In the genomic region with DNA sequence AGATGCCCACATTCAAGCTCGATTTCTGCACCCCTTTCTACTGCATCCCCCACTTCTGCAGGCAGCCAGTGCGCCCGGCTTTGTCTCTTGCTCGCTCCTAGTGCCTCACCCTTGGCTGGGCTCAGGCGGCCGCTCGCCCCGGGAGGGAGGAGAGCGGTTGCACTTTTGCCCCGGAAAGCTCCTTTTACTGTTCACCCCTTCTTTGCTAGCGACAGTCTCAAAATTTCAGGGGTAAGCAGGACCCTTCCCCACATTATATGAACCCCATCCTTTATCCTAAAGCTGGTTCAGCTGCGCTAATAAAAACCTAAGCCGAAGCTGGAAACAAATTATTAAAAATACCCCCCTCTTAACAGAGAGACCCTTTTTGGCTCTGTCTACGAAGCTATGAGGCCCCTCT, we compare ENCODE assay signal across 11 cellular contexts. TPM values are rescaled to one million over a fixed set of nuclear protein-coding genes. Genes with fewer than 3 reads are reported as not detected.
DNase-seq lines count a peak whose midpoint lies in the region; ATAC-seq and TF ChIP-seq lines count a peak whose summit lies in the region.
"Had no signal": no experiment of that assay in that cellular context is flagged by ENCODE, and none has a peak within 500 bp of the region (broad histone marks: within the 10 kb centered on the region; RNA-seq: fewer than 3 reads in every experiment).

No MANE protein-coding gene starts in this region.

- H4K91ac ChIP-seq in trophoblast cell (ENCODE audit: low read depth, low read length) = no peak overlapping the region

- peak overlapping the region; percentile 74 for H3K4me3 ChIP-seq in epithelial cell of proximal tubule (ENCODE audit: low read depth, low read length)
- peak overlapping the region; percentile 27 for H3K4me3 ChIP-seq in trophoblast cell (ENCODE audit: low read depth, low read length)
- no peak overlapping the region for H3K4me3 ChIP-seq in PC-9

- H3K27me3 ChIP-seq in trophoblast cell (ENCODE audit: insufficient read depth, low read length) = no peaks in the 10 kb centered on the region
- no peaks in the 10 kb centered on the region for H3K27me3 ChIP-seq in PC-9 (ENCODE audit: insufficient read depth, low read depth)

- peak overlapping the region; percentile 37 for H2BK12ac ChIP-seq in trophoblast cell (ENCODE audit: low read length)

- H3K18ac ChIP-seq in trophoblast cell (ENCODE audit: low read length) = peak overlapping the region; percentile 46

- peaks cover 3 to 10% of the 10 kb centered on the region in 2 experiments for H3K36me3 ChIP-seq in trophoblast cell (ENCODE audit: control insufficient read depth in 1 of 2, insufficient read depth in 2 of 2, low read length in 2 of 2)
- H3K36me3 ChIP-seq in PC-9 (ENCODE audit: low read depth) = peaks cover 7% of the 10 kb centered on the region

- H2BK5ac ChIP-seq in trophoblast cell (ENCODE audit: low read depth, low read length, poor library complexity) = no peak overlapping the region

- no peaks in the 10 kb centered on the region for H3K9me2 ChIP-seq in PC-9 (ENCODE audit: insufficient read depth)

- no peak overlapping the region for H3K9ac ChIP-seq in trophoblast cell (ENCODE audit: low read length)

- CTCF ChIA-PET in PC-9 (lab: Charles Lee) = no interaction called here

- no peak overlapping the region for H2AK5ac ChIP-seq in trophoblast cell (ENCODE audit: low read length)

- no peak overlapping the region for H3K4ac ChIP-seq in trophoblast cell (ENCODE audit: low read depth, low read length)

- DNase-seq in DMS53 (lab: John Stamatoyannopoulos, UW) (peak; percentile 45), DMS53 treated with DMSO at 0.1 percent for 48 hours (lab: John Stamatoyannopoulos, UW; ENCODE audit: unreplicated experiment) (no peak), NCI-H69 (lab: John Stamatoyannopoulos, UW) (peak; percentile 34), epithelial cell of proximal tubule (ENCODE audit: low read depth) (no peak), trophoblast cell (no peak), SW480 (ENCODE audit: low spot score) (no peak), left lobe of liver (ENCODE audit: low spot score) (no peak), PC-9 (no peak)
- DNase-seq: NCI-H2227 treated with DMSO at 0.1 percent for 48 hours, T-helper 9 cell had no signal

- H3K79me2 ChIP-seq in trophoblast cell (ENCODE audit: control insufficient read depth, insufficient read depth, low read length, poor library complexity) (peaks cover 10% of the 10 kb centered on the region), PC-9 (ENCODE audit: low read depth) (peaks cover 10% of the 10 kb centered on the region)

- no peaks in the 10 kb centered on the region for H3K9me3 ChIP-seq in trophoblast cell (ENCODE audit: insufficient read depth, low read depth, low read length)
- H3K9me3 ChIP-seq in PC-9 (ENCODE audit: insufficient read depth, low read depth) = no peaks in the 10 kb centered on the region

- peak overlapping the region; percentile 16 for H4K12ac ChIP-seq in trophoblast cell (ENCODE audit: low read depth, low read length)

- H3K4me1 ChIP-seq in trophoblast cell (ENCODE audit: control insufficient read depth in 1 of 2, insufficient read depth in 2 of 2, low read length in 2 of 2) (peaks cover 34 to 47% of the 10 kb centered on the region in 2 experiments), PC-9 (replicated peaks; ENCODE audit: insufficient read depth) (peaks cover 3% of the 10 kb centered on the region)

- peak overlapping the region; percentile 84 for H3K4me2 ChIP-seq in trophoblast cell (ENCODE audit: low read length)
- no peak overlapping the region for H3K4me2 ChIP-seq in PC-9

- peaks cover 10% of the 10 kb centered on the region; the same call in 1 of the 2 replicates for H3F3A ChIP-seq in PC-9 (ENCODE audit: insufficient read depth, low read depth)

- no peak for TF ChIP-seq CTCF in epithelial cell of proximal tubule (conservative IDR thresholded peaks at IDR 0.05; ENCODE audit: low read depth, low read length)
- no peak for TF ChIP-seq CTCF in PC-9 (conservative IDR thresholded peaks at IDR 0.05)

- H3K23ac ChIP-seq in trophoblast cell (ENCODE audit: low read length) = no peak overlapping the region

- H3K27ac ChIP-seq in trophoblast cell (ENCODE audit: low read depth, low read length) (no peak overlapping the region), PC-9 (no peak overlapping the region)
- H3K27ac ChIP-seq: 22Rv1 had no signal

- no CpG with 5 or more reads among the region's 14 CpGs for WGBS in trophoblast cell (ENCODE audit: extremely low coverage, insufficient coverage, insufficient read length)

- ATAC-seq in left lobe of liver = no peak

- intact Hi-C loops in PC-9 (cut with micrococcal nuclease; ENCODE audit: unreplicated experiment) = no loop called here

- peak overlapping the region; percentile 30 for H2BK120ac ChIP-seq in trophoblast cell (ENCODE audit: insufficient read depth, low read length, poor library complexity)

- no peak overlapping the region for H3K14ac ChIP-seq in trophoblast cell (ENCODE audit: low read length)

- peaks cover 16% of the 10 kb centered on the region for H3K79me1 ChIP-seq in trophoblast cell (ENCODE audit: low read length)

- H2AFZ ChIP-seq in trophoblast cell (ENCODE audit: insufficient read depth, low read length, poor library complexity) = no peak overlapping the region
- H2AFZ ChIP-seq in PC-9 = no peak overlapping the region

- POLR2A ChIA-PET in PC-9 (lab: Charles Lee; ENCODE audit: unreplicated experiment) = no interaction called here

- no peaks in the 10 kb centered on the region; the same call in 1 of the 2 replicates for H4K20me1 ChIP-seq in PC-9 (ENCODE audit: insufficient read depth)

- H4K8ac ChIP-seq in trophoblast cell (ENCODE audit: low read depth, low read length) = peak overlapping the region; percentile 22

- no TSS peak for BruUV-seq in PC-9 (replicated peaks; lab: Mats Ljungman, UMichigan)

RNA-seq across cellular contexts. Expression of gene HOXB5, which starts 1.0 kb away (rescaled TPM):
- total RNA-seq in epithelial cell of proximal tubule (2.8 and 5.5 TPM in 2 replicates), left lobe of liver (0.55 TPM), PC-9 (2021) (8.3 and 12.9 TPM in 2 replicates)
- 3.2 and 3.5 TPM in 2 replicates for polyA plus RNA-seq in trophoblast cell (2013)

RNA-seq across cellular contexts. Expression of gene HOXB3, which starts 2.6 kb away (rescaled TPM):
- total RNA-seq in epithelial cell of proximal tubule (22.6 and 49.9 TPM in 2 replicates), left lobe of liver (1.9 TPM), PC-9 (2021) (17.2 and 19.1 TPM in 2 replicates)
- polyA plus RNA-seq in trophoblast cell (2013) = 8.1 and 10.4 TPM in 2 replicates

RNA-seq across cellular contexts. Expression of gene HOXB6, which starts 12.2 kb away (rescaled TPM):
- total RNA-seq in epithelial cell of proximal tubule = 42.9 and 55.6 TPM in 2 replicates
- polyA plus RNA-seq in trophoblast cell (2013) = 10.6 and 10.9 TPM in 2 replicates
- 0.83 TPM for total RNA-seq in left lobe of liver
- 27.9 and 30.7 TPM in 2 replicates for total RNA-seq in PC-9 (2021)

RNA-seq across cellular contexts. Expression of gene HOXB4, which starts 14.4 kb away (rescaled TPM):
- total RNA-seq in epithelial cell of proximal tubule (4.3 and 5.7 TPM in 2 replicates), left lobe of liver (1.1 TPM), PC-9 (2021) (2.0 and 2.1 TPM in 2 replicates)
- 5.5 and 6.2 TPM in 2 replicates for polyA plus RNA-seq in trophoblast cell (2013)

RNA-seq across cellular contexts. Expression of gene HOXB7, which starts 18.2 kb away (rescaled TPM):
- total RNA-seq in epithelial cell of proximal tubule (24.9 and 26.0 TPM in 2 replicates), left lobe of liver (0.50 TPM), PC-9 (2021) (28.2 and 34.0 TPM in 2 replicates)
- 9.6 and 9.8 TPM in 2 replicates for polyA plus RNA-seq in trophoblast cell (2013)

Comparison
In these comparisons a context has a peak if more than half of its experiments do, and no peak if none do; other contexts are left out.
1. DNase-seq: peak in DMS53 (single experiment) and NCI-H69 (single experiment); none in DMS53 treated with DMSO at 0.1 percent for 48 hours (single experiment), epithelial cell of proximal tubule (single experiment), trophoblast cell (0 of 2), SW480 (single experiment), left lobe of liver (single experiment) and PC-9 (0 of 2).
2. RNA of gene HOXB6, which starts 12.2 kb away (total RNA-seq): 42.9 to 55.6 TPM in epithelial cell of proximal tubule and 27.9 to 30.7 TPM in PC-9; 0.83 TPM in left lobe of liver (single experiment); every median in the first group is over 10 times any median in the second.